ENCODE assay signal across 18 cellular contexts in the genomic region with DNA sequence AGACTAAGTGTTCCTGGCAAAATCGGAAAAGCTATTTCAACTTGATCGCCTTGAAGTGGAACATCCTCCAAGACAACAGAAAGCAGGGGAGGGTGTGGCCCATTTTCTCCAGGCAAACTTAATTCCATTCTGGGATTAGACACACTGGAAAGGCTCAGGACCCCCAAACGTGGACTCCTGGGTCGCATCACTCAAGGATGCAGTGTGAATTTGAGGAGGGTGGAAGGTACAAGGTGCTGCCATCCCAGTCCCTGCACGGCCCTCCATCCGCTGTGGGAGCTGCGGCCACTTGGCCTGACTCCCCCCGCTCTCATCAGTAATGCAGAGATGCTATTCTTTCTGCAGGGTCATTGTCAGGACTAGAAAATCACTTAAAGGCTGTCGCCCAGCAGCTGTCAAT. TPM values are rescaled to one million over a fixed set of nuclear protein-coding genes. Genes with fewer than 3 reads are reported as not detected.
DNase-seq lines count a peak whose midpoint lies in the region; ATAC-seq and TF ChIP-seq lines count a peak whose summit lies in the region.
"Had no signal": no experiment of that assay in that cellular context is flagged by ENCODE, and none has a peak within 500 bp of the region (broad histone marks: within the 10 kb centered on the region; RNA-seq: fewer than 3 reads in every experiment).

No MANE protein-coding gene starts in this region.

- H3K4me1 Mint-ChIP-seq in natural killer cell treated with Interleukin-12 subunit alpha and Interleukin-12 subunit beta and Interleukin-15 and Interleukin-18, amount 100 ng/mL, for 72 hours (ENCODE audit: low read depth in 2 of 2): no peaks in the 10 kb centered on the region
- H3K4me1 Mint-ChIP-seq in natural killer cell: no peaks in the 10 kb centered on the region
- H3K4me1 Mint-ChIP-seq: CD4-positive, CD25-positive, alpha-beta regulatory T cell had no signal

- intact Hi-C loops in natural killer cell (cut with micrococcal nuclease): no loop called here
- intact Hi-C loops in posterior vena cava (cut with DNase I): loop anchor here in 1 of 2 donors (5.0 kb wide), 1 partner anchor 843 kb away; no protein-coding TSS in a partner anchor

- no peak for TF ChIP-seq CTCF in natural killer cell (IDR thresholded peaks at IDR 0.05)
- no peak for TF ChIP-seq CTCF in BE2C (IDR thresholded peaks at IDR 0.05; ENCODE audit: low read depth, low read length)

- H2AFZ ChIP-seq in neuron (ENCODE audit: low read depth, low read length): peak overlapping the region; percentile 29
- H2AFZ ChIP-seq: GM23248 had no signal

- H3K4me1 ChIP-seq in neuron (ENCODE audit: insufficient read depth, low read length) (peaks cover 30% of the 10 kb centered on the region), BE2C (no peaks in the 10 kb centered on the region)
- H3K4me1 ChIP-seq: BLaER1, Caco-2 had no signal

- peaks cover 7% of the 10 kb centered on the region in 2 donors for H3K27me3 Mint-ChIP-seq in natural killer cell treated with Interleukin-12 subunit alpha and Interleukin-12 subunit beta and Interleukin-15 and Interleukin-18, amount 100 ng/mL, for 72 hours
- H3K27me3 Mint-ChIP-seq in natural killer cell (ENCODE audit: low read depth in 2 of 2): peaks cover 6 to 10% of the 10 kb centered on the region in 2 donors

- no peak overlapping the region for H3K4me3 Mint-ChIP-seq in natural killer cell treated with Interleukin-12 subunit alpha and Interleukin-12 subunit beta and Interleukin-15 and Interleukin-18, amount 100 ng/mL, for 72 hours
- H3K4me3 Mint-ChIP-seq in natural killer cell: no peak overlapping the region
- H3K4me3 Mint-ChIP-seq: CD4-positive, CD25-positive, alpha-beta regulatory T cell; CD8-positive, alpha-beta T cell had no signal

- no peak for ATAC-seq in natural killer cell treated with Interleukin-12 subunit alpha and Interleukin-12 subunit beta and Interleukin-15 and Interleukin-18, amount 100 ng/mL, for 72 hours
- no peak for ATAC-seq in natural killer cell
- ATAC-seq: CD8-positive, alpha-beta T cell had no signal

- H3K4me3 ChIP-seq in neuron (ENCODE audit: low read length): no peak overlapping the region
- H3K4me3 ChIP-seq in BE2C (ENCODE audit: low read depth, low read length): no peak overlapping the region
- H3K4me3 ChIP-seq: BLaER1, GM23248 had no signal

- no peaks in the 10 kb centered on the region for H3K36me3 Mint-ChIP-seq in natural killer cell treated with Interleukin-12 subunit alpha and Interleukin-12 subunit beta and Interleukin-15 and Interleukin-18, amount 100 ng/mL, for 72 hours
- no peaks in the 10 kb centered on the region for H3K36me3 Mint-ChIP-seq in natural killer cell
- H3K36me3 Mint-ChIP-seq: CD4-positive, CD25-positive, alpha-beta regulatory T cell; CD8-positive, alpha-beta T cell had no signal

- H3K36me3 ChIP-seq in neuron (ENCODE audit: insufficient read depth, low read length) (no peaks in the 10 kb centered on the region), BE2C (no peaks in the 10 kb centered on the region)
- H3K36me3 ChIP-seq: BLaER1 had no signal

- H3K27ac Mint-ChIP-seq in natural killer cell treated with Interleukin-12 subunit alpha and Interleukin-12 subunit beta and Interleukin-15 and Interleukin-18, amount 100 ng/mL, for 72 hours: no peak overlapping the region
- no peak overlapping the region for H3K27ac Mint-ChIP-seq in natural killer cell
- H3K27ac Mint-ChIP-seq: CD8-positive, alpha-beta T cell had no signal

- no peaks in the 10 kb centered on the region for H3K9me3 Mint-ChIP-seq in natural killer cell treated with Interleukin-12 subunit alpha and Interleukin-12 subunit beta and Interleukin-15 and Interleukin-18, amount 100 ng/mL, for 72 hours
- H3K9me3 Mint-ChIP-seq in natural killer cell: no peaks in the 10 kb centered on the region
- H3K9me3 Mint-ChIP-seq: CD8-positive, alpha-beta T cell had no signal

- H3K27me3 ChIP-seq in neuron (ENCODE audit: insufficient read depth, low read length): no peaks in the 10 kb centered on the region
- peaks cover 8% of the 10 kb centered on the region; the same call in 1 of the 2 replicates for H3K27me3 ChIP-seq in BE2C
- H3K27me3 ChIP-seq: BLaER1 had no signal

- DNase-seq in natural killer cell treated with Interleukin-12 subunit alpha and Interleukin-12 subunit beta and Interleukin-15 and Interleukin-18, amount 100 ng/mL, for 72 hours (ENCODE audit: low spot score): peak; percentile 31
- DNase-seq in natural killer cell (no peak), posterior vena cava (ENCODE audit: low spot score) (peak; percentile 52), BE2C (no peak), NCI-H1092 treated with DMSO at 0.1 percent for 48 hours (lab: John Stamatoyannopoulos, UW) (no peak)
- DNase-seq: Caco-2; CD4-positive, CD25-positive, alpha-beta regulatory T cell; CD8-positive, alpha-beta T cell; DMS153; DND-41; GM23248; H7; HCEC 1CT had no signal

- no peaks in the 10 kb centered on the region for H3K9me3 ChIP-seq in neuron (ENCODE audit: low read length)
- no peaks in the 10 kb centered on the region for H3K9me3 ChIP-seq in BE2C
- H3K9me3 ChIP-seq: BLaER1, Caco-2 had no signal

RNA-seq across cellular contexts. Expression of a gene that starts 2.4 kb away (rescaled TPM):
- not detected for total RNA-seq in natural killer cell treated with Interleukin-12 subunit alpha and Interleukin-12 subunit beta and Interleukin-15 and Interleukin-18, amount 100 ng/mL, for 72 hours
- total RNA-seq in natural killer cell (not detected), posterior vena cava (not detected)
- not detected for polyA plus RNA-seq in BE2C (2012; ENCODE audit: insufficient read depth, insufficient read length, low read depth)
- total RNA-seq: A172; A673; Caco-2; CD4-positive, CD25-positive, alpha-beta regulatory T cell; CD8-positive, alpha-beta T cell; GM23248; H1 had no signal
- polyA plus RNA-seq: CD4-positive, CD25-positive, alpha-beta regulatory T cell; GM23248; H1 had no signal

Comparison
In these comparisons a context has a peak if more than half of its experiments do, and no peak if none do; other contexts are left out.
1. DNase-seq: peak in natural killer cell treated with Interleukin-12 subunit alpha and Interleukin-12 subunit beta and Interleukin-15 and Interleukin-18, amount 100 ng/mL, for 72 hours (single experiment) and posterior vena cava (single experiment); none in natural killer cell (single experiment), BE2C (single experiment) and NCI-H1092 treated with DMSO at 0.1 percent for 48 hours (single experiment).